In genomic region chr14:55446127-55446736, GRCh38 we compare ENCODE assay signal across 8 cellular contexts. TPM values are rescaled to one million over a fixed set of nuclear protein-coding genes. Genes with fewer than 3 reads are reported as not detected.
DNase-seq lines count a peak whose midpoint lies in the region; ATAC-seq and TF ChIP-seq lines count a peak whose summit lies in the region.

No MANE protein-coding gene starts in this region.

- H3K9me3 ChIP-seq in MM.1S (replicated peaks; ENCODE audit: insufficient read depth, low read length) = no peaks in the 10 kb centered on the region

- H3F3A ChIP-seq in MM.1S (ENCODE audit: insufficient read depth, low read length) = no peaks in the 10 kb centered on the region

- H4K20me1 ChIP-seq in MM.1S (ENCODE audit: insufficient read depth, low read length) = no peaks in the 10 kb centered on the region

- H3K27me3 ChIP-seq in MM.1S (replicated peaks; ENCODE audit: insufficient read depth, low read length) = no peaks in the 10 kb centered on the region

- H3K4me3 ChIP-seq in MM.1S (ENCODE audit: low read length) = no peak overlapping the region

- ATAC-seq in Right ventricle myocardium superior (ENCODE audit: poor library complexity) = peak; percentile 80
- ATAC-seq in GM19397 (IDR thresholded peaks at IDR 0.05; ENCODE audit: unreplicated experiment) = no peak
- no peak for ATAC-seq in HG03571 (IDR thresholded peaks at IDR 0.05; ENCODE audit: unreplicated experiment)

- H3K4me1 ChIP-seq in MM.1S (ENCODE audit: low read length) = no peaks in the 10 kb centered on the region

- intact Hi-C loops in Right ventricle myocardium superior (cut with DNase I) = loop anchor here (5.0 to 10.0 kb wide), 2 partner anchors 229 to 1026 kb away; no protein-coding TSS in a partner anchor

- H3K36me3 ChIP-seq in MM.1S (replicated peaks; ENCODE audit: insufficient read depth, low read length) = no peaks in the 10 kb centered on the region

- no peak overlapping the region for H2AFZ ChIP-seq in MM.1S (ENCODE audit: low read length)

- TF ChIP-seq CTCF in GM10266 (IDR thresholded peaks at IDR 0.05; ENCODE audit: control insufficient read depth, insufficient read depth, low read depth, missing control alignments) = peak; percentile 60
- peak; percentile 49 for TF ChIP-seq CTCF in MM.1S (IDR thresholded peaks at IDR 0.05; ENCODE audit: low read length)
- TF ChIP-seq CTCF in RWPE1 (conservative IDR thresholded peaks at IDR 0.05; ENCODE audit: low read depth) = peak; percentile 53

- H3K79me2 ChIP-seq in MM.1S (ENCODE audit: low read length) = no peaks in the 10 kb centered on the region

- H3K9ac ChIP-seq in MM.1S (ENCODE audit: low read length) = no peak overlapping the region

- CTCF ChIA-PET in RWPE1 (lab: Yijun Ruan, JAX) = interaction anchor here (0.6 to 1.7 kb wide), 15 partner anchors 8 to 1031 kb away, joined by 3 to 7 read pairs (median 3); no protein-coding TSS in a partner anchor

- H3K9me2 ChIP-seq in MM.1S (replicated peaks; ENCODE audit: insufficient read depth, low read length) = no peaks in the 10 kb centered on the region

- POLR2A ChIA-PET in RWPE1 (lab: Yijun Ruan, JAX; ENCODE audit: low non-redundant PET) = no interaction called here

- DNase-seq in GM10266 (ENCODE audit: extremely low spot score) (peak; percentile 68), MM.1S (peak; percentile 47), RWPE1 (ENCODE audit: low spot score) (peak; percentile 44), Right ventricle myocardium superior (no peak), renal cortical epithelial cell (ENCODE audit: low read depth) (peak; percentile 71)
- peak; percentile 40 for DNase-seq in activated naive CD4-positive, alpha-beta T cell treated with anti-CD3 and anti-CD28 coated beads, Interleukin-2, amount 50 U/mL, for 16 hours

- H3K4me2 ChIP-seq in MM.1S (ENCODE audit: low read depth, low read length) = no peak overlapping the region

- no peak overlapping the region for H3K27ac ChIP-seq in MM.1S (ENCODE audit: low read length)
- H3K27ac ChIP-seq in RWPE1 = no peak overlapping the region

RNA-seq across cellular contexts. Expression of gene TBPL2, which starts 5.8 kb away (rescaled TPM):
- total RNA-seq in Right ventricle myocardium superior (not detected), renal cortical epithelial cell (not detected in 2 replicates)

RNA-seq across cellular contexts. Expression of gene ATG14, which starts 34.6 kb away (rescaled TPM):
- total RNA-seq in Right ventricle myocardium superior = 12.3 TPM
- 10.9 and 19.4 TPM in 2 replicates for total RNA-seq in renal cortical epithelial cell
